Comparison of ENCODE assay signal across 8 cellular contexts in genomic region chr4:48269861-48270515, GRCh38. TPM values are rescaled to one million over a fixed set of nuclear protein-coding genes. Genes with fewer than 3 reads are reported as not detected.
DNase-seq lines count a peak whose midpoint lies in the region; ATAC-seq and TF ChIP-seq lines count a peak whose summit lies in the region.

No MANE protein-coding gene starts in this region.

- H3K4me3 ChIP-seq in astrocyte of the spinal cord (ENCODE audit: low read depth, low read length) (peak overlapping the region; percentile 73), gastrocnemius medialis (peak overlapping the region; percentile 92 to 100 (median 94))

- no peaks in the 10 kb centered on the region for H3K36me3 ChIP-seq in gastrocnemius medialis

- peak; percentile 38 to 52 for TF ChIP-seq POLR2A in gastrocnemius medialis (IDR thresholded peaks at IDR 0.05)

- H3K27me3 ChIP-seq in gastrocnemius medialis, result no peaks in the 10 kb centered on the region

- ATAC-seq in HG02798 (IDR thresholded peaks at IDR 0.05; ENCODE audit: poor library complexity, unreplicated experiment) (peak; percentile 82), gastrocnemius medialis (peak; percentile 91 to 92)

- in situ Hi-C loops in GM13977 (cut with MboI; ENCODE audit: low pct_unique_long_range_greater_than_20kb, low sequenced_read_pairs, unreplicated experiment), result loop anchor here (10.0 kb wide), 1 partner anchor 125 kb away; no protein-coding TSS in a partner anchor
- in situ Hi-C loops in astrocyte of the spinal cord (cut with HindIII; ENCODE audit: low sequenced_read_pairs), result no loop called here
- in situ Hi-C loops in gastrocnemius medialis (cut with MboI; ENCODE audit: low sequenced_read_pairs in 4 of 4), result no loop called here

- DNase-seq in GM13977 (ENCODE audit: low spot score) (peak; percentile 98), NCI-H146 treated with DMSO at 0.1 percent for 48 hours (lab: John Stamatoyannopoulos, UW; ENCODE audit: unreplicated experiment) (peak; percentile 67), T-helper 9 cell (peak; percentile 79), astrocyte of the spinal cord (ENCODE audit: low read depth, low spot score) (peak; percentile 80), iPS DF 19.7 (ENCODE audit: low read depth, low spot score) (peak; percentile 61), gastrocnemius medialis (peak; percentile 90), iPS-NIHi11 (ENCODE audit: low spot score) (no peak)

- TF ChIP-seq CTCF in GM13977 (IDR thresholded peaks at IDR 0.05; ENCODE audit: extremely low read depth, insufficient read depth, missing control alignments) (peak; percentile 36), astrocyte of the spinal cord (IDR thresholded peaks at IDR 0.05; ENCODE audit: low read depth, low read length) (peak; percentile 49), gastrocnemius medialis (IDR thresholded peaks at IDR 0.05 in 4 of 5, conservative IDR thresholded peaks at IDR 0.05 in 1 of 5) (peak in 3 of 5 experiments; percentile 15 to 25 (median 19))

- peaks cover 5% of the 10 kb centered on the region in 2 donors for H3K4me1 ChIP-seq in gastrocnemius medialis

- no peaks in the 10 kb centered on the region for H3K9me3 ChIP-seq in gastrocnemius medialis

- peak overlapping the region; percentile 88 to 94 (median 92) for H3K27ac ChIP-seq in gastrocnemius medialis

- intact Hi-C loops in gastrocnemius medialis (cut with DNase I; ENCODE audit: low total_unique reads), result loop anchor here (2.0 to 10.0 kb wide), 3 partner anchors 71 to 565 kb away; partner anchors contain the start of genes NFXL1, OCIAD1 and SLAIN2

RNA-seq across cellular contexts. Expression of gene TEC, which starts 0.3 kb away (rescaled TPM):
- 1 to 10 TPM in 2 of 4 donors, under 1 TPM in 2; 0.20 to 1.9 (median 1.1) TPM for total RNA-seq in gastrocnemius medialis
